Comparison of ENCODE assay signal across 22 cellular contexts in the genomic region with DNA sequence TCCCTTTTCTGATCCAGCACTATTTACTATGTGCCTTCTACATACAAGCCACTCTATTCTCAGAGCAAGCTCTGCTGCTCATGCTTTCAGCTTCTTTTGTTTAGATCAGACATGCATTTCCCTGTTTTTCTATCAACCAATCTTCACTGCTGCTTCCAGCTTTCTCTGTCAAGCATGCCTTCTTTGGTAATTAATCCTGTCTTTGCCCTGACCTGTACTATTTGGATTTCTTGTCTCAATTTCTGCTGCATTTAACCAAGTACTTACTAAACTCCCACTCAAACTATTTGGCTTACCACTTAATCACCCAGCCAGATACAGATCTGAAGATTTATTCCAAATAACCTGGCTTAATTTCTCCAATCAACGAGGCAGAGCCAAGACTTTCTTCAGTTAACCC. TPM values are rescaled to one million over a fixed set of nuclear protein-coding genes. Genes with fewer than 3 reads are reported as not detected.
A peak's percentile ranks its signal among the peaks of the same experiment; 100 is the strongest.
DNase-seq lines count a peak whose midpoint lies in the region; ATAC-seq and TF ChIP-seq lines count a peak whose summit lies in the region.
"Had no signal": no experiment of that assay in that cellular context is flagged by ENCODE, and none has a peak within 500 bp of the region (broad histone marks: within the 10 kb centered on the region; RNA-seq: fewer than 3 reads in every experiment).

No MANE protein-coding gene starts in this region.

- BruUV-seq in mammary epithelial cell (replicated peaks; lab: Mats Ljungman, UMichigan): no TSS peak

- H3K4me3 ChIP-seq in mammary epithelial cell (replicated peaks in 1 of 3; ENCODE audit: insufficient read depth in 1 of 3, low read depth in 2 of 3, low read length in 3 of 3): no peak overlapping the region
- no peak overlapping the region for H3K4me3 ChIP-seq in tibial artery
- H3K4me3 ChIP-seq: colonic mucosa, MG63, thyroid gland had no signal

- dilution Hi-C loops in mammary epithelial cell (cut with HindIII; ENCODE audit: low sequenced_read_pairs): no loop called here

- H3K79me2 ChIP-seq in mammary epithelial cell (ENCODE audit: insufficient read depth, low read length): peaks cover 75% of the 10 kb centered on the region

- H3K9me3 ChIP-seq in mammary epithelial cell (replicated peaks; ENCODE audit: insufficient read depth, low read length) (peaks cover 2% of the 10 kb centered on the region), tibial artery (no peaks in the 10 kb centered on the region)
- H3K9me3 ChIP-seq: colonic mucosa, MG63, thyroid gland had no signal

- H3K4me2 ChIP-seq in mammary epithelial cell (ENCODE audit: insufficient read depth, low read depth, low read length): peak overlapping the region; percentile 72

- H2AFZ ChIP-seq in mammary epithelial cell (ENCODE audit: low read depth, low read length): peak overlapping the region; percentile 7
- H2AFZ ChIP-seq: parathyroid adenoma had no signal

- peak overlapping the region; percentile 81 for H3K9ac ChIP-seq in mammary epithelial cell (ENCODE audit: insufficient read depth, low read length)
- H3K9ac ChIP-seq: parathyroid adenoma had no signal

- intact Hi-C loops in mammary epithelial cell (cut with micrococcal nuclease) (loop anchor here (5.0 kb wide), 1 partner anchor 39 kb away; no protein-coding TSS in a partner anchor), tibial artery (cut with DNase I; ENCODE audit: low total_unique reads) (no loop called here)

- H3K27ac ChIP-seq in mammary epithelial cell (ENCODE audit: insufficient read depth, low read depth, low read length) (peak overlapping the region; percentile 99), tibial artery (peak overlapping the region; percentile 20 to 47), caudate nucleus (ENCODE audit: low read depth, low read length) (no peak overlapping the region)
- H3K27ac ChIP-seq: 22Rv1, colonic mucosa, parathyroid adenoma, thyroid gland had no signal

- H3K27me3 ChIP-seq in mammary epithelial cell (ENCODE audit: insufficient read depth, low read length): no peaks in the 10 kb centered on the region
- H3K27me3 ChIP-seq in tibial artery: no peaks in the 10 kb centered on the region
- H3K27me3 ChIP-seq: colonic mucosa, MG63, thyroid gland had no signal

- DNase-seq in NCI-H1105 treated with DMSO at 0.1 percent for 48 hours (lab: John Stamatoyannopoulos, UW) (peak; percentile 3), NCI-H1105 (lab: John Stamatoyannopoulos, UW) (no peak), mammary epithelial cell (peak; percentile 54), kidney tubule cell (ENCODE audit: low spot score) (peak; percentile 36), tibial artery (no peak), ureter (ENCODE audit: low spot score) (no peak), caudate nucleus (lab: John Stamatoyannopoulos, UW) (no peak)
- DNase-seq: activated naive CD8-positive, alpha-beta T cell treated with anti-CD3 and anti-CD28 coated beads, Interleukin-2, amount 50 U/mL, for 24 hours; activated T-cell treated with anti-CD3 and anti-CD28 coated beads, Interleukin-2, amount 50 U/mL, for 48 hours; CD4-positive, CD25-positive, alpha-beta regulatory T cell; colonic mucosa; EL; NCI-H2081; NCI-H69; stimulated activated CD4-positive, alpha-beta T cell treated with anti-CD3 and anti-CD28 coated beads, Interleukin-15, amount 100 ng/mL, for 24 hours; T-helper 9 cell; thyroid gland had no signal

- peaks cover 11% of the 10 kb centered on the region for H3K36me3 ChIP-seq in mammary epithelial cell (ENCODE audit: insufficient read depth, low read length)
- H3K36me3 ChIP-seq in tibial artery: peaks cover 4 to 25% (median 19%) of the 10 kb centered on the region in 3 donors
- H3K36me3 ChIP-seq: colonic mucosa, thyroid gland had no signal

- H3K4me1 ChIP-seq in mammary epithelial cell (ENCODE audit: insufficient read depth, low read length): peaks cover 50% of the 10 kb centered on the region
- H3K4me1 ChIP-seq in tibial artery: peaks cover 0 to 32% (median 28%) of the 10 kb centered on the region in 4 donors
- H3K4me1 ChIP-seq: colonic mucosa, parathyroid adenoma had no signal

- H4K20me1 ChIP-seq in mammary epithelial cell (ENCODE audit: insufficient read depth, low read length): no peaks in the 10 kb centered on the region

- ATAC-seq in HG03571 (IDR thresholded peaks at IDR 0.05; ENCODE audit: unreplicated experiment): no peak
- ATAC-seq: activated naive CD8-positive, alpha-beta T cell treated with anti-CD3 and anti-CD28 coated beads, Interleukin-2, amount 50 U/mL, for 24 hours had no signal

- no peak for TF ChIP-seq CTCF in mammary epithelial cell (conservative IDR thresholded peaks at IDR 0.05 in 1 of 2, IDR thresholded peaks at IDR 0.05 in 1 of 2; ENCODE audit: extremely low read depth in 1 of 2, insufficient read depth in 1 of 2, low read depth in 1 of 2, low read length in 2 of 2)
- TF ChIP-seq CTCF in tibial artery (IDR thresholded peaks at IDR 0.05): no peak

- 0% methylated on average over 1 of the region's 1 CpG for WGBS in mammary epithelial cell (ENCODE audit: low coverage, missing lambda C conversion rate)

- CTCF ChIA-PET in mammary epithelial cell (lab: Charles Lee; ENCODE audit: low non-redundant PET): interaction anchor here (0.6 kb wide), 1 partner anchor 40 kb away, joined by 3 read pairs; no protein-coding TSS in a partner anchor

- in situ Hi-C loops in mammary epithelial cell (cut with MboI; ENCODE audit: low sequenced_read_pairs in 2 of 2): no loop called here

RNA-seq across cellular contexts. Expression of a gene that starts 25.4 kb away (rescaled TPM):
- total RNA-seq in mammary epithelial cell (100 to 1,000 TPM in 1 of 2 donors, 10 to 100 TPM in 1; 97.7 to 111 TPM), ureter (57.1 TPM)
- 48.9 TPM for polyA plus RNA-seq in mammary epithelial cell
- 96.5 TPM for polyA minus RNA-seq in mammary epithelial cell
- total RNA-seq: CD4-positive, CD25-positive, alpha-beta regulatory T cell; mononuclear cell had no signal

Comparison
In these comparisons a context has a peak if more than half of its experiments do, and no peak if none do; other contexts are left out.
1. DNase-seq: peak in NCI-H1105 treated with DMSO at 0.1 percent for 48 hours (single experiment), mammary epithelial cell (single experiment) and kidney tubule cell (single experiment); none in NCI-H1105 (single experiment), tibial artery (0 of 2), ureter (single experiment) and caudate nucleus (0 of 61).